ENCODE assay signal across 22 cellular contexts in the genomic region with DNA sequence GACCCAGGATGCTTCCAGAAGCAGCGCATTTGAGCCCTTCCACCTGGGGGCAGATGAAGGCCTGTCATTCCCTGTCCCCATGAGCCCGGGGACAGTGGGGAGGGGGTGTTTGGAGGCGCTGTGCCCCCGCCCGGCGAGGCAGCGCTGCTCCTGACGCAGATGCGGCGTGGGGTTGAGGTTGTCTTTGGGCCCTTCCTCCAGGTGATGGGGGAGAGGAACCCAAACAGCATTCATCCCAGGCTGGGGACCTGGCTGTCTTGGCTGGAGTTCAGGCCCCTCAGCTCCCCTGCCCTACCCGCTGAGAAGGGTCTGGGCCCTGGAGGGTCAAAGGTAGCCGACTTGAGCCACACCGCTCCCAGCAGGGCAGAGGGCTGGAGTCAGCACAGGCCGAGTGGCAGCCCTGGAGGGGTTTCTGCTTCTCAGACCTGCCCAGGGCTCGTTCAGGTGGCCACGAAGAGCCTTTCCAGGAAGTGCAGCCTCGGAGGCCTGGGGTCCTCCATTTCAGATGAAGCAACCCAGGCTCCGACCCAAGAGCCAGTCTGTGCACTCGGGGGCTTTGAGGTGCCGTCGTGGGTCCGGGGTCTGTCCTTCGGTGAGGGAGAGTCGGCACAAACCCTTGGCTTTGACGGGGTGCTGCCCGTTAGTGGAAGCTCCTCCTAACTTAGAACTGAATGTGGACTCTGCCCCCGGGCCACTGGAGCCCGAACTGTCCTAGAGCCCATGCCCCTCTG. TPM values are rescaled to one million over a fixed set of nuclear protein-coding genes. Genes with fewer than 3 reads are reported as not detected.
DNase-seq lines count a peak whose midpoint lies in the region; ATAC-seq and TF ChIP-seq lines count a peak whose summit lies in the region.
"Had no signal": no experiment of that assay in that cellular context is flagged by ENCODE, and none has a peak within 500 bp of the region (broad histone marks: within the 10 kb centered on the region; RNA-seq: fewer than 3 reads in every experiment).

No MANE protein-coding gene starts in this region.

- no peaks in the 10 kb centered on the region for H3K9me3 Mint-ChIP-seq in CD4-positive, alpha-beta T cell
- H3K9me3 Mint-ChIP-seq: HFFc6, IgD-negative memory B cell had no signal

- H3K27me3 ChIP-seq in BLaER1 (no peaks in the 10 kb centered on the region), H7 (ENCODE audit: control insufficient read depth, insufficient read depth, low read length) (no peaks in the 10 kb centered on the region)
- H3K27me3 ChIP-seq in CD4-positive, alpha-beta T cell (ENCODE audit: control insufficient read depth, insufficient read depth, low read length): no peaks in the 10 kb centered on the region

- no peaks in the 10 kb centered on the region for H3K9me3 ChIP-seq in BLaER1
- H3K9me3 ChIP-seq in CD4-positive, alpha-beta T cell (ENCODE audit: control insufficient read depth, low read length): no peaks in the 10 kb centered on the region
- H3K9me3 ChIP-seq: A549, SK-N-SH had no signal

- ATAC-seq in left lobe of liver: peak; percentile 59
- no peak for ATAC-seq in CD4-positive, alpha-beta T cell (ENCODE audit: poor library complexity)
- no peak for ATAC-seq in HG02642 (IDR thresholded peaks at IDR 0.05; ENCODE audit: poor library complexity, unreplicated experiment)
- no peak for ATAC-seq in HG03342 (IDR thresholded peaks at IDR 0.05; ENCODE audit: unreplicated experiment)
- ATAC-seq: A549 had no signal

- DNase-seq in H7 (peak; percentile 59), left lobe of liver (ENCODE audit: low spot score) (peak; percentile 69), posterior vena cava (ENCODE audit: low spot score) (peak; percentile 76), NCI-H187 (lab: John Stamatoyannopoulos, UW) (no peak)
- DNase-seq in CD4-positive, alpha-beta T cell: no peak
- DNase-seq: CD4-positive, CD25-positive, alpha-beta regulatory T cell; COR-L47; DMS79; HFFc6; Karpas-422; NCI-H1417 treated with DMSO at 0.1 percent for 48 hours; NCI-H1930; NCI-H69; SIG-M5; SK-N-SH had no signal

- no peak overlapping the region for H3K4me3 Mint-ChIP-seq in CD4-positive, alpha-beta T cell
- H3K4me3 Mint-ChIP-seq: B cell; CD4-positive, CD25-positive, alpha-beta regulatory T cell; HFFc6; IgD-negative memory B cell had no signal

- H3K36me3 Mint-ChIP-seq in CD4-positive, alpha-beta T cell (ENCODE audit: low read depth): peaks cover under 1% of the 10 kb centered on the region
- H3K36me3 Mint-ChIP-seq: CD4-positive, CD25-positive, alpha-beta regulatory T cell; IgD-negative memory B cell had no signal

- H3K27ac ChIP-seq in BLaER1: 0 out of 2 replicates have a peak overlapping the region, but pooled peaks have one; percentile 6
- no peak overlapping the region for H3K27ac ChIP-seq in CD4-positive, alpha-beta T cell (ENCODE audit: low read depth, low read length)
- H3K27ac ChIP-seq: A549, RWPE1 had no signal

- H3K4me1 ChIP-seq in BLaER1: peaks cover 15% of the 10 kb centered on the region
- H3K4me1 ChIP-seq: A549 had no signal

- intact Hi-C loops in posterior vena cava (cut with DNase I): loop anchor here in 1 of 2 donors (10.0 kb wide), 1 partner anchor 223 kb away; no protein-coding TSS in a partner anchor
- intact Hi-C loops in CD4-positive, alpha-beta T cell (cut with DNase I, micrococcal nuclease): no loop called here

- peaks cover 18% of the 10 kb centered on the region for H3K36me3 ChIP-seq in BLaER1
- H3K36me3 ChIP-seq in H7 (replicated peaks; ENCODE audit: control insufficient read depth, insufficient read depth, low read length): no peaks in the 10 kb centered on the region

- POLR2A ChIA-PET in CD4-positive, alpha-beta T cell (lab: Charles Lee): no interaction called here

- no peak overlapping the region for H3K4me2 ChIP-seq in BLaER1
- H3K4me2 ChIP-seq: A549, SK-N-SH had no signal

- CTCF ChIA-PET in CD4-positive, alpha-beta T cell (lab: Charles Lee): no interaction called here

- no peaks in the 10 kb centered on the region for H4K20me1 ChIP-seq in BLaER1

- no peak overlapping the region for H3K9ac ChIP-seq in BLaER1
- H3K9ac ChIP-seq: SK-N-SH had no signal

- no peaks in the 10 kb centered on the region for H3K27me3 Mint-ChIP-seq in CD4-positive, alpha-beta T cell
- H3K27me3 Mint-ChIP-seq: B cell; CD4-positive, CD25-positive, alpha-beta regulatory T cell; IgD-negative memory B cell had no signal

- no peaks in the 10 kb centered on the region for H3K4me1 Mint-ChIP-seq in CD4-positive, alpha-beta T cell (ENCODE audit: low read depth)
- H3K4me1 Mint-ChIP-seq: B cell; CD4-positive, CD25-positive, alpha-beta regulatory T cell; IgD-negative memory B cell had no signal

- TF ChIP-seq CTCF in CD4-positive, alpha-beta T cell (IDR thresholded peaks at IDR 0.05): no peak

- H3K27ac Mint-ChIP-seq in CD4-positive, alpha-beta T cell: no peak overlapping the region
- H3K27ac Mint-ChIP-seq: B cell; CD4-positive, CD25-positive, alpha-beta regulatory T cell; HFFc6; IgD-negative memory B cell had no signal

- H3K4me3 ChIP-seq in BLaER1 (no peak overlapping the region), H7 (ENCODE audit: insufficient read depth, low read depth, low read length) (no peak overlapping the region)
- H3K4me3 ChIP-seq: A549 had no signal

RNA-seq across cellular contexts. Expression of gene ACADS, which starts 16.0 kb away (rescaled TPM):
- 14.0 and 16.0 TPM in 2 replicates for total RNA-seq in H7 (2014; rRNA removed; shearing (Covaris generic))
- total RNA-seq in left lobe of liver (198 TPM), posterior vena cava (10 to 100 TPM; 12.3 to 15.7 TPM)
- total RNA-seq in CD4-positive, alpha-beta T cell: 1 to 10 TPM; 8.9 to 9.2 TPM

RNA-seq across cellular contexts. Expression of gene UNC119B, which starts 31.4 kb away (rescaled TPM):
- total RNA-seq in H7 (2014; rRNA removed; shearing (Covaris generic)): 15.8 and 26.4 TPM in 2 replicates
- total RNA-seq in left lobe of liver (10.7 TPM), posterior vena cava (10 to 100 TPM; 20.6 to 21.3 TPM)
- total RNA-seq in CD4-positive, alpha-beta T cell: 10 to 100 TPM; 10.7 TPM

RNA-seq across cellular contexts. Expression of gene MLEC, which starts 54.7 kb away (rescaled TPM):
- 142 and 181 TPM in 2 replicates for total RNA-seq in H7 (2014; rRNA removed; shearing (Covaris generic))
- total RNA-seq in left lobe of liver (194 TPM), posterior vena cava (100 to 1,000 TPM in 1 of 2 donors, 10 to 100 TPM in 1; 92.5 to 132 TPM)
- total RNA-seq in CD4-positive, alpha-beta T cell: 10 to 100 TPM; 20.7 to 22.1 TPM

Comparison
In these comparisons a context has a peak if more than half of its experiments do, and no peak if none do; other contexts are left out.
1. DNase-seq: peak in H7 (single experiment), left lobe of liver (single experiment) and posterior vena cava (single experiment); none in CD4-positive, alpha-beta T cell (0 of 10) and NCI-H187 (0 of 2).
2. RNA of gene ACADS, which starts 16.0 kb away (total RNA-seq): 198 TPM in left lobe of liver (single experiment); 14.0 to 16.0 TPM in H7, 12.3 to 15.7 TPM in posterior vena cava and 8.9 to 9.2 TPM in CD4-positive, alpha-beta T cell; every median in the first group is over 10 times any median in the second.